In genomic region chr2:111219285-111219684, GRCh38 we compare ENCODE assay signal across 9 cellular contexts.
DNase-seq lines count a peak whose midpoint lies in the region; ATAC-seq and TF ChIP-seq lines count a peak whose summit lies in the region.
"Had no signal": no experiment of that assay in that cellular context is flagged by ENCODE, and none has a peak within 500 bp of the region (broad histone marks: within the 10 kb centered on the region; RNA-seq: fewer than 3 reads in every experiment).

No MANE protein-coding gene starts in this region.

- no peaks in the 10 kb centered on the region for H3K27me3 ChIP-seq in naive thymus-derived CD4-positive, alpha-beta T cell (ENCODE audit: control insufficient read depth in 2 of 2, insufficient read depth in 2 of 2, low read length in 2 of 2)
- no peaks in the 10 kb centered on the region for H3K27me3 ChIP-seq in upper lobe of right lung

- no peak for TF ChIP-seq CTCF in upper lobe of right lung (IDR thresholded peaks at IDR 0.05)

- H3K4me3 ChIP-seq in naive thymus-derived CD4-positive, alpha-beta T cell (ENCODE audit: low read length): no peak overlapping the region
- no peak overlapping the region for H3K4me3 ChIP-seq in upper lobe of right lung

- POLR2A ChIA-PET in naive thymus-derived CD4-positive, alpha-beta T cell (lab: Charles Lee): no interaction called here

- CTCF ChIA-PET in naive thymus-derived CD4-positive, alpha-beta T cell (lab: Charles Lee): no interaction called here

- H3K27ac Mint-ChIP-seq in naive thymus-derived CD4-positive, alpha-beta T cell: no peak overlapping the region

- no peaks in the 10 kb centered on the region for H3K36me3 ChIP-seq in naive thymus-derived CD4-positive, alpha-beta T cell (ENCODE audit: control insufficient read depth in 2 of 3, insufficient read depth in 3 of 3, low read length in 3 of 3)
- H3K36me3 ChIP-seq in upper lobe of right lung: no peaks in the 10 kb centered on the region

- H3K4me1 Mint-ChIP-seq in naive thymus-derived CD4-positive, alpha-beta T cell: peaks cover 0 to 13% (median 0%) of the 10 kb centered on the region in 7 donors

- DNase-seq in GM19238 (ENCODE audit: insufficient read length, low spot score) (peak; percentile 18), NOMO-1 (lab: John Stamatoyannopoulos, UW; ENCODE audit: unreplicated experiment in 2 of 2) (peak; percentile 67 to 94), NCI-H446 treated with DMSO at 0.1 percent for 48 hours (lab: John Stamatoyannopoulos, UW) (no peak), upper lobe of right lung (no peak), DMS53 treated with DMSO at 0.1 percent for 48 hours (lab: John Stamatoyannopoulos, UW; ENCODE audit: unreplicated experiment) (no peak)
- DNase-seq in naive thymus-derived CD4-positive, alpha-beta T cell: no peak
- no peak for DNase-seq in activated effector memory CD4-positive, alpha-beta T cell treated with anti-CD3 and anti-CD28 coated beads, Interleukin-2, amount 50 U/mL, for 16 hours
- DNase-seq: left colon had no signal

- H3K4me3 Mint-ChIP-seq in naive thymus-derived CD4-positive, alpha-beta T cell: no peak overlapping the region

- peaks cover 6 to 32% (median 16%) of the 10 kb centered on the region in 11 donors for H3K9me3 Mint-ChIP-seq in naive thymus-derived CD4-positive, alpha-beta T cell

- peaks cover 2 to 35% (median 13%) of the 10 kb centered on the region in 5 donors for H3K36me3 Mint-ChIP-seq in naive thymus-derived CD4-positive, alpha-beta T cell

- no peaks in the 10 kb centered on the region for H3K9me3 ChIP-seq in naive thymus-derived CD4-positive, alpha-beta T cell (ENCODE audit: control insufficient read depth in 2 of 3, low read length in 3 of 3)
- H3K9me3 ChIP-seq in upper lobe of right lung: peaks cover 5% of the 10 kb centered on the region

- H3K27me3 Mint-ChIP-seq in naive thymus-derived CD4-positive, alpha-beta T cell: peaks cover 12 to 18% (median 15%) of the 10 kb centered on the region in 5 donors

- ATAC-seq in HG02870 (IDR thresholded peaks at IDR 0.05; ENCODE audit: unreplicated experiment): peak; percentile 92
- peak; percentile 61 for ATAC-seq in naive thymus-derived CD4-positive, alpha-beta T cell
- ATAC-seq in upper lobe of right lung: no peak
- ATAC-seq: left colon had no signal

- H3K4me1 ChIP-seq in naive thymus-derived CD4-positive, alpha-beta T cell (ENCODE audit: control insufficient read depth in 2 of 2, insufficient read depth in 2 of 2, low read length in 2 of 2): no peaks in the 10 kb centered on the region
- no peaks in the 10 kb centered on the region for H3K4me1 ChIP-seq in upper lobe of right lung

- intact Hi-C loops in naive thymus-derived CD4-positive, alpha-beta T cell (cut with micrococcal nuclease): no loop called here
- intact Hi-C loops in upper lobe of right lung (cut with DNase I): no loop called here

- no peak overlapping the region for H3K27ac ChIP-seq in naive thymus-derived CD4-positive, alpha-beta T cell (ENCODE audit: low read depth, low read length)
- no peak overlapping the region for H3K27ac ChIP-seq in upper lobe of right lung

Comparison
In these comparisons a context has a peak if more than half of its experiments do, and no peak if none do; other contexts are left out.
1. DNase-seq: peak in GM19238 (single experiment) and NOMO-1 (2 of 2); none in naive thymus-derived CD4-positive, alpha-beta T cell (0 of 9), activated effector memory CD4-positive, alpha-beta T cell treated with anti-CD3 and anti-CD28 coated beads, Interleukin-2, amount 50 U/mL, for 16 hours (single experiment), NCI-H446 treated with DMSO at 0.1 percent for 48 hours (single experiment), upper lobe of right lung (single experiment) and DMS53 treated with DMSO at 0.1 percent for 48 hours (single experiment).